ENCODE assay signal across 13 cellular contexts in the genomic region with DNA sequence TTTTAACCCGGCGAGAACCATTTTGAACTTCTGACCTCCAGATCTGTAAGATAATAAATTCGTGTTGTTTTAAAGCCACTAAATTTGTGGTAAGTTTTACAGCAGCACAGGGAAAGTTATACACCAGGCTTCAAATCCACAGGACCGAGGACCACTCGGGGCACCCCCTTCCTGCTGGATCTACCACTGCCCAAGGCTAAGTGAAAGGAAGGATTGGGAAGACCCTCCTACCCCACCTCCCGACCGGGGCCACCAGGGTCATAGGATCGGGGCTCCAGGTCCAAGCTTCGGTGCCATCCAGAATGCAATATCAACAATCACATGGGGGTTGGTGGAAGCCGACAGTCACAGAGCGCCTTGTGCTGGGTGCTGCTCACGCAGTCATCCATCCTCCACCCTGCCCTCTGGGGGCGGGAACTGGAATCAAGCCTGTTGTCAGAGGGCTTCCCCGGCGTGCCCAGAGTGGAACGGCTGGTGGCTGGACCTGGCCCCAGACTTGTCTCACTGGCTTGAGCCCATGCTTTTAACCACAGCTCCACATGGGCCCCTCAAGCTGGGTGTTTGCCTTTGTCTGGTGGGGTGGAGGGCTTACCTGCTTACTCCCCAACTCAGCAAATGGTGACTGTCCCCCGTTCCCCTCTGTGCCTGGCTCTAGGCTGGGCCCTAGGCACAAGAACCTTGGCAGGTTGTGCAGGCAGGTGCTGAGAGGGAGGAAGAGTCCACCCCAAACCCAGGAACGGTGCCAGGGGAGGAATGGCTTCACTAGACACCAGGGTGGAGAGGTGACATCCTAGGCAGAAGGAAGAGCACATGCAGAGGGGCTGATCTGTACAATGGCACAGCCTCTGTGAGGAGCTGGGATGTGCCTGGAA.
A peak's percentile ranks its signal among the peaks of the same experiment; 100 is the strongest.
DNase-seq lines count a peak whose midpoint lies in the region; ATAC-seq, FAIRE-seq and TF ChIP-seq lines count a peak whose summit lies in the region.
"Had no signal": no experiment of that assay in that cellular context is flagged by ENCODE, and none has a peak within 500 bp of the region (broad histone marks: within the 10 kb centered on the region; RNA-seq: fewer than 3 reads in every experiment).

No MANE protein-coding gene starts in this region.

- no peak for TF ChIP-seq EP300 in K562 (IDR thresholded peaks at IDR 0.05; ENCODE audit: low read length)

- in situ Hi-C loops in K562 (cut with MboI) = loop anchor here (10.0 kb wide), 1 partner anchor 169 kb away; no protein-coding TSS in a partner anchor

- H3K4me1 ChIP-seq in K562 (replicated peaks in 1 of 2; ENCODE audit: control insufficient read depth in 2 of 2, insufficient read depth in 2 of 2, low read length in 2 of 2) (no peaks in the 10 kb centered on the region), mucosa of descending colon (ENCODE audit: low read depth) (no peaks in the 10 kb centered on the region), thyroid gland (no peaks in the 10 kb centered on the region)
- H3K4me1 ChIP-seq: pancreas had no signal

- no TSS peak for BruUV-seq in K562 (replicated peaks; lab: Mats Ljungman, UMichigan)

- ATAC-seq in K562 (peak; percentile 86), mucosa of descending colon (peak; percentile 33), GM18870 (IDR thresholded peaks at IDR 0.05; ENCODE audit: unreplicated experiment) (no peak)
- no peak for ATAC-seq in activated naive CD8-positive, alpha-beta T cell treated with anti-CD3 and anti-CD28 coated beads, Interleukin-2, amount 50 U/mL, for 24 hours
- ATAC-seq: pancreas had no signal

- intact Hi-C loops in K562 (cut with micrococcal nuclease) (loop anchor here (10.0 kb wide), 2 partner anchors 151 to 179 kb away; partner anchors contain the start of gene RTL1), mucosa of descending colon (cut with DNase I, micrococcal nuclease) (no loop called here), thyroid gland (cut with DNase I) (no loop called here)

- H3K4me3 Mint-ChIP-seq in activated naive CD8-positive, alpha-beta T cell treated with anti-CD3 and anti-CD28 coated beads, Interleukin-2, amount 50 U/mL, for 24 hours = no peak overlapping the region
- H3K4me3 Mint-ChIP-seq: activated naive CD4-positive, alpha-beta T cell treated with anti-CD3 and anti-CD28 coated beads, Interleukin-2, amount 50 U/mL, for 24 hours had no signal

- FAIRE-seq in K562 (lab: Jason Lieb, UNC) = no peak
- FAIRE-seq: endometrium, pancreas, urothelium cell line had no signal

- H3K9me1 ChIP-seq in K562 (ENCODE audit: control insufficient read depth, insufficient read depth, low read length) = no peaks in the 10 kb centered on the region

- H3K9ac ChIP-seq in K562 (ENCODE audit: insufficient read depth in 1 of 2, low read depth in 2 of 2, low read length in 2 of 2) = no peak overlapping the region

- POLR2A ChIA-PET in K562 (lab: Yijun Ruan, JAX) = interaction anchor here (0.6 kb wide), 1 partner anchor 874 kb away, joined by 3 read pairs; no protein-coding TSS in a partner anchor

- H3K36me3 Mint-ChIP-seq in activated naive CD8-positive, alpha-beta T cell treated with anti-CD3 and anti-CD28 coated beads, Interleukin-2, amount 50 U/mL, for 24 hours (ENCODE audit: low read depth) = no peaks in the 10 kb centered on the region
- H3K36me3 Mint-ChIP-seq: activated naive CD4-positive, alpha-beta T cell treated with anti-CD3 and anti-CD28 coated beads, Interleukin-2, amount 50 U/mL, for 24 hours had no signal

- H3K4me3 ChIP-seq in K562 (no peak overlapping the region), mucosa of descending colon (no peak overlapping the region), thyroid gland (replicated peaks in 1 of 3) (no peak overlapping the region)
- H3K4me3 ChIP-seq: pancreas had no signal

- TF ChIP-seq CTCF in K562 (IDR thresholded peaks at IDR 0.05 in 2 of 3, conservative IDR thresholded peaks at IDR 0.05 in 1 of 3; ENCODE audit: insufficient read depth in 2 of 3, low read depth in 1 of 3, low read length in 3 of 3) (peak; percentile 36 to 55 (median 44); a peak in 5 of 6 replicates), mucosa of descending colon (IDR thresholded peaks at IDR 0.05) (no peak), thyroid gland (IDR thresholded peaks at IDR 0.05) (no peak)

- no peak for TF ChIP-seq POLR2A in K562 (conservative IDR thresholded peaks at IDR 0.05)
- TF ChIP-seq POLR2A in thyroid gland (IDR thresholded peaks at IDR 0.05) = no peak

- H2AFZ ChIP-seq in K562 (ENCODE audit: low read depth, low read length) = no peak overlapping the region

- H3K4me2 ChIP-seq in K562 (ENCODE audit: insufficient read depth, low read length) = no peak overlapping the region

- H3K9me3 Mint-ChIP-seq in activated naive CD8-positive, alpha-beta T cell treated with anti-CD3 and anti-CD28 coated beads, Interleukin-2, amount 50 U/mL, for 24 hours = no peaks in the 10 kb centered on the region

- H3K9me3 ChIP-seq in K562 (replicated peaks; ENCODE audit: control insufficient read depth, insufficient read depth, low read depth, low read length) (no peaks in the 10 kb centered on the region), mucosa of descending colon (no peaks in the 10 kb centered on the region), thyroid gland (no peaks in the 10 kb centered on the region)
- H3K9me3 ChIP-seq: pancreas had no signal

- H3K27ac ChIP-seq in K562 (ENCODE audit: extremely low read depth, low read depth, low read length) = no peak overlapping the region
- no peak overlapping the region for H3K27ac ChIP-seq in thyroid gland
- H3K27ac ChIP-seq: pancreas had no signal

- H3K27ac Mint-ChIP-seq in activated naive CD8-positive, alpha-beta T cell treated with anti-CD3 and anti-CD28 coated beads, Interleukin-2, amount 50 U/mL, for 24 hours = no peak overlapping the region
- H3K27ac Mint-ChIP-seq: activated naive CD4-positive, alpha-beta T cell treated with anti-CD3 and anti-CD28 coated beads, Interleukin-2, amount 50 U/mL, for 24 hours had no signal

- no peaks in the 10 kb centered on the region for H3K4me1 Mint-ChIP-seq in activated naive CD8-positive, alpha-beta T cell treated with anti-CD3 and anti-CD28 coated beads, Interleukin-2, amount 50 U/mL, for 24 hours
- H3K4me1 Mint-ChIP-seq: activated naive CD4-positive, alpha-beta T cell treated with anti-CD3 and anti-CD28 coated beads, Interleukin-2, amount 50 U/mL, for 24 hours had no signal

- peak; percentile 26 for DNase-seq in D341Med (ENCODE audit: low spot score)
- DNase-seq in HT1080 (ENCODE audit: low read depth) = peak; percentile 13
- DNase-seq in K562 (ENCODE audit: extremely low read depth in 1 of 4, low spot score in 3 of 4) = peak in 2 of 4 experiments; percentile 33 to 41
- peak in 1 of 3 donors; percentile 10 for DNase-seq in mucosa of descending colon
- DNase-seq in activated naive CD8-positive, alpha-beta T cell treated with anti-CD3 and anti-CD28 coated beads, Interleukin-2, amount 50 U/mL, for 24 hours = no peak
- DNase-seq in T-helper 9 cell = no peak
- no peak for DNase-seq in thyroid gland
- DNase-seq: NK-92 treated with Interleukin-12 subunit alpha and Interleukin-12 subunit beta, amount 100 ng/mL, for 24 hours had no signal

- peaks cover 0 to 43% of the 10 kb centered on the region in 2 experiments; a peak in 2 of 5 replicates for H3K27me3 ChIP-seq in K562 (ENCODE audit: control insufficient read depth in 2 of 2, insufficient read depth in 2 of 2, low read length in 2 of 2)
- no peaks in the 10 kb centered on the region for H3K27me3 ChIP-seq in thyroid gland
- H3K27me3 ChIP-seq: pancreas had no signal

- CTCF ChIA-PET in K562 (lab: Yijun Ruan, JAX; ENCODE audit: low intra/inter-chr PET ratio) = no interaction called here

- peaks cover 17% of the 10 kb centered on the region for H3K27me3 Mint-ChIP-seq in activated naive CD8-positive, alpha-beta T cell treated with anti-CD3 and anti-CD28 coated beads, Interleukin-2, amount 50 U/mL, for 24 hours

- no peaks in the 10 kb centered on the region for H4K20me1 ChIP-seq in K562 (replicated peaks; ENCODE audit: control insufficient read depth, insufficient read depth, low read length)

- 1% methylated on average over 12 of the region's 18 CpGs for WGBS in K562 (ENCODE audit: insufficient coverage, low coverage, missing lambda C conversion rate)
- 76 to 80% methylated on average over 13 to 18 of the region's 18 CpGs for WGBS in thyroid gland, 2 donors

- peak in 1 of 2 experiments; percentile 24; a peak in 1 of 4 replicates for TF ChIP-seq RAD21 in K562 (CRISPR knock-in tag; conservative IDR thresholded peaks at IDR 0.05 in 1 of 2, IDR thresholded peaks at IDR 0.05 in 1 of 2)

- no peaks in the 10 kb centered on the region for H3K79me2 ChIP-seq in K562 (ENCODE audit: control insufficient read depth, insufficient read depth, low read length)

- H3K36me3 ChIP-seq in K562 (ENCODE audit: control insufficient read depth, insufficient read depth, low read length) (no peaks in the 10 kb centered on the region), mucosa of descending colon (ENCODE audit: low read depth) (no peaks in the 10 kb centered on the region), thyroid gland (no peaks in the 10 kb centered on the region)
- H3K36me3 ChIP-seq: pancreas had no signal

TF ChIP-seq in K562, 482 proteins besides CTCF, POLR2A, EP300 and RAD21 (continues in another document):
- TF ChIP-seq GABPB2 (CRISPR knock-in tag; conservative IDR thresholded peaks at IDR 0.05) (no peak), STAT5A (IDR thresholded peaks at IDR 0.05; ENCODE audit: borderline replicate concordance, low read length) (no peak), TBP (optimal IDR thresholded peaks at IDR 0.05; ENCODE audit: low read depth, low read length) (no peak), SMC3 (conservative IDR thresholded peaks at IDR 0.05; ENCODE audit: insufficient read depth, low read depth, low read length) (0 out of 2 replicates have a peak, but pooled peaks have one; percentile 12), ZNF384 (IDR thresholded peaks at IDR 0.05; ENCODE audit: low read depth, low read length) (no peak), PHTF2 (CRISPR knock-in tag; IDR thresholded peaks at IDR 0.05) (no peak), NRF1 (conservative IDR thresholded peaks at IDR 0.05 in 1 of 2, IDR thresholded peaks at IDR 0.05 in 1 of 2) (0 out of 4 replicates have a peak, but pooled peaks of 1 of the 2 experiments have one; percentile 11), STAG1 (CRISPR knock-in tag; IDR thresholded peaks at IDR 0.05; ENCODE audit: borderline replicate concordance) (no peak)
- TF ChIP-seq, protein P1, sequence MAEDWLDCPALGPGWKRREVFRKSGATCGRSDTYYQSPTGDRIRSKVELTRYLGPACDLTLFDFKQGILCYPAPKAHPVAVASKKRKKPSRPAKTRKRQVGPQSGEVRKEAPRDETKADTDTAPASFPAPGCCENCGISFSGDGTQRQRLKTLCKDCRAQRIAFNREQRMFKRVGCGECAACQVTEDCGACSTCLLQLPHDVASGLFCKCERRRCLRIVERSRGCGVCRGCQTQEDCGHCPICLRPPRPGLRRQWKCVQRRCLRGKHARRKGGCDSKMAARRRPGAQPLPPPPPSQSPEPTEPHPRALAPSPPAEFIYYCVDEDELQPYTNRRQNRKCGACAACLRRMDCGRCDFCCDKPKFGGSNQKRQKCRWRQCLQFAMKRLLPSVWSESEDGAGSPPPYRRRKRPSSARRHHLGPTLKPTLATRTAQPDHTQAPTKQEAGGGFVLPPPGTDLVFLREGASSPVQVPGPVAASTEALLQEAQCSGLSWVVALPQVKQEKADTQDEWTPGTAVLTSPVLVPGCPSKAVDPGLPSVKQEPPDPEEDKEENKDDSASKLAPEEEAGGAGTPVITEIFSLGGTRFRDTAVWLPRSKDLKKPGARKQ (CRISPR knock-in tag; IDR thresholded peaks at IDR 0.05) = no peak

Comparison
In these comparisons a context has a peak if more than half of its experiments do, and no peak if none do; other contexts are left out.
1. DNase-seq: peak in D341Med (single experiment) and HT1080 (single experiment); none in activated naive CD8-positive, alpha-beta T cell treated with anti-CD3 and anti-CD28 coated beads, Interleukin-2, amount 50 U/mL, for 24 hours (single experiment), T-helper 9 cell (single experiment) and thyroid gland (0 of 2).
2. ATAC-seq: peak in K562 (single experiment) and mucosa of descending colon (single experiment); none in GM18870 (single experiment) and activated naive CD8-positive, alpha-beta T cell treated with anti-CD3 and anti-CD28 coated beads, Interleukin-2, amount 50 U/mL, for 24 hours (single experiment).
3. CTCF ChIP-seq: peak in K562 (3 of 3); none in mucosa of descending colon (single experiment) and thyroid gland (0 of 6).